25 cellular contexts compared by ENCODE assay signal in genomic region chr3:162170581-162170980, GRCh38.
A peak's percentile ranks its signal among the peaks of the same experiment; 100 is the strongest.
DNase-seq lines count a peak whose midpoint lies in the region; ATAC-seq and TF ChIP-seq lines count a peak whose summit lies in the region.
"Had no signal": no experiment of that assay in that cellular context is flagged by ENCODE, and none has a peak within 500 bp of the region (broad histone marks: within the 10 kb centered on the region; RNA-seq: fewer than 3 reads in every experiment).

No MANE protein-coding gene starts in this region.

- TF ChIP-seq POLR2A in erythroblast (IDR thresholded peaks at IDR 0.05; ENCODE audit: low read length) = no peak

- no peak overlapping the region for H3K4me3 ChIP-seq in osteoblast (ENCODE audit: insufficient read depth, low read length)
- H3K4me3 ChIP-seq: adrenal gland, cardiac muscle cell, dorsolateral prefrontal cortex, gastroesophageal sphincter had no signal

- no peaks in the 10 kb centered on the region for H3K9me3 ChIP-seq in osteoblast (ENCODE audit: low read depth, low read length)
- H3K9me3 ChIP-seq: adrenal gland had no signal

- no peak for TF ChIP-seq CTCF in osteoblast (IDR thresholded peaks at IDR 0.05; ENCODE audit: extremely low read depth, low read depth, low read length)

- ATAC-seq in GM18870 (IDR thresholded peaks at IDR 0.05; ENCODE audit: unreplicated experiment) (peak; percentile 86), HG02798 (IDR thresholded peaks at IDR 0.05; ENCODE audit: poor library complexity, unreplicated experiment) (peak; percentile 50), HG02973 (IDR thresholded peaks at IDR 0.05; ENCODE audit: unreplicated experiment) (no peak)
- ATAC-seq: esophagus mucosa; gastroesophageal sphincter; naive thymus-derived CD8-positive, alpha-beta T cell; sciatic nerve; stimulated activated memory B cell treated with anti-CD40 and anti-IgM and Interleukin-4, amounts not matched to agents 10 μg/mL and 1 μg/mL and 100 μg/mL, for 72 hours had no signal

- no peak overlapping the region for H3K4me2 ChIP-seq in osteoblast (ENCODE audit: insufficient read depth, low read length)

- no peaks in the 10 kb centered on the region for H3K79me2 ChIP-seq in osteoblast (ENCODE audit: insufficient read depth, low read length)
- H3K79me2 ChIP-seq: parathyroid adenoma had no signal

- H3K4me1 ChIP-seq in osteoblast (ENCODE audit: insufficient read depth, low read length) = peaks cover 4% of the 10 kb centered on the region
- H3K4me1 ChIP-seq: adrenal gland, gastroesophageal sphincter, parathyroid adenoma had no signal

- no peaks in the 10 kb centered on the region for H4K20me1 ChIP-seq in osteoblast (ENCODE audit: insufficient read depth, low read length)

- DNase-seq in MV-4-11 (lab: John Stamatoyannopoulos, UW) (peak; percentile 57), osteoblast (ENCODE audit: insufficient read length, low spot score, missing footprints) (peak; percentile 18), erythroblast (lab: John Stamatoyannopoulos, UW) (no peak), HuH-7.5 (ENCODE audit: low spot score) (no peak)
- DNase-seq: activated gamma-delta T cell treated with Interleukin-2 at 50 U/mL for 16 hours; adrenal gland; AML-193; DND-41; dorsolateral prefrontal cortex; kidney glomerular epithelial cell; mesendoderm; MM.1S; naive thymus-derived CD8-positive, alpha-beta T cell; NCI-H1694 treated with DMSO at 0.1 percent for 48 hours; NCI-H446 treated with DMSO at 0.1 percent for 48 hours; NK-92 treated with Interleukin-12 subunit alpha and Interleukin-12 subunit beta, amount 100 ng/mL, for 24 hours had no signal

- no peaks in the 10 kb centered on the region for H3K27me3 ChIP-seq in osteoblast (ENCODE audit: insufficient read depth, low read length)
- H3K27me3 ChIP-seq: adrenal gland, cardiac muscle cell, dorsolateral prefrontal cortex, gastroesophageal sphincter had no signal

- no peak overlapping the region for H3K27ac ChIP-seq in osteoblast (ENCODE audit: low read depth, low read length)
- H3K27ac ChIP-seq: adrenal gland, cardiac muscle cell, dorsolateral prefrontal cortex, gastroesophageal sphincter, parathyroid adenoma had no signal

- H2AFZ ChIP-seq in osteoblast (ENCODE audit: low read length) = peak overlapping the region; percentile 26
- H2AFZ ChIP-seq: parathyroid adenoma had no signal

- no peaks in the 10 kb centered on the region for H3K36me3 ChIP-seq in osteoblast (ENCODE audit: insufficient read depth, low read length)
- H3K36me3 ChIP-seq: adrenal gland, cardiac muscle cell, gastroesophageal sphincter had no signal

Comparison
In these comparisons a context has a peak if more than half of its experiments do, and no peak if none do; other contexts are left out.
1. DNase-seq: peak in MV-4-11 (single experiment) and osteoblast (single experiment); none in erythroblast (0 of 2) and HuH-7.5 (single experiment).